ENCODE assay signal across 11 cellular contexts in genomic region chr2:134459706-134460406, GRCh38.
"Had no signal": no experiment of that assay in that cellular context is flagged by ENCODE, and none has a peak within 500 bp of the region (broad histone marks: within the 10 kb centered on the region; RNA-seq: fewer than 3 reads in every experiment).

No MANE protein-coding gene starts in this region.

- DNase-seq: activated naive CD4-positive, alpha-beta T cell; foreskin melanocyte had no signal

- H3K36me3 ChIP-seq: neural progenitor cell, ovary had no signal

- H3K9me3 ChIP-seq: ovary, upper lobe of left lung had no signal

- H3K4me1 Mint-ChIP-seq: activated naive CD8-positive, alpha-beta T cell treated with anti-CD3 and anti-CD28 coated beads, Interleukin-2, amount 50 U/mL, for 24 hours; mesothelial cell of epicardium had no signal

- H3K4me2 ChIP-seq: neural progenitor cell had no signal

- H3K27me3 ChIP-seq: neural progenitor cell, ovary, upper lobe of left lung had no signal

- H3K27me3 Mint-ChIP-seq: activated naive CD8-positive, alpha-beta T cell treated with anti-CD3 and anti-CD28 coated beads, Interleukin-2, amount 50 U/mL, for 24 hours had no signal

- H2AFZ ChIP-seq: neural progenitor cell had no signal

- H3K9ac ChIP-seq: neural progenitor cell had no signal

- H3K9me3 Mint-ChIP-seq: activated naive CD8-positive, alpha-beta T cell treated with anti-CD3 and anti-CD28 coated beads, Interleukin-2, amount 50 U/mL, for 24 hours; effector memory CD8-positive, alpha-beta T cell; mesothelial cell of epicardium; neural progenitor cell; T-helper 1 cell treated with Interleukin-12 subunit alpha and Interleukin-12 subunit beta and Interleukin-4 antibody, amounts not matched to agents 30 μg/mL and 1 μg/mL, for 36 hours had no signal

- H3K4me3 ChIP-seq: neural progenitor cell, ovary, upper lobe of left lung had no signal

- H3K4me1 ChIP-seq: neural progenitor cell had no signal

- H3K4me3 Mint-ChIP-seq: activated CD8-positive, alpha-beta T cell treated with anti-CD3 and anti-CD28 coated beads, Interleukin-2, amount 10 ng/mL, durations not matched to agents 7 days and 5 days; activated naive CD8-positive, alpha-beta T cell treated with anti-CD3 and anti-CD28 coated beads, Interleukin-2, amount 50 U/mL, for 24 hours; effector memory CD8-positive, alpha-beta T cell; mesothelial cell of epicardium; neural progenitor cell; T-helper 1 cell treated with Interleukin-12 subunit alpha and Interleukin-12 subunit beta and Interleukin-4 antibody, amounts not matched to agents 30 μg/mL and 1 μg/mL, for 36 hours had no signal

- H3K27ac ChIP-seq: epithelial cell of prostate, neural progenitor cell, ovary, upper lobe of left lung had no signal

- H3K36me3 Mint-ChIP-seq: mesothelial cell of epicardium, neural progenitor cell had no signal

- H3K27ac Mint-ChIP-seq: activated CD8-positive, alpha-beta T cell treated with anti-CD3 and anti-CD28 coated beads, Interleukin-2, amount 10 ng/mL, durations not matched to agents 7 days and 5 days; activated naive CD8-positive, alpha-beta T cell treated with anti-CD3 and anti-CD28 coated beads, Interleukin-2, amount 50 U/mL, for 24 hours; mesothelial cell of epicardium; T-helper 1 cell treated with Interleukin-12 subunit alpha and Interleukin-12 subunit beta and Interleukin-4 antibody, amounts not matched to agents 30 μg/mL and 1 μg/mL, for 36 hours had no signal
